31 cellular contexts compared by ENCODE assay signal in genomic region chr4:121861427-121861826, GRCh38. TPM values are rescaled to one million over a fixed set of nuclear protein-coding genes. Genes with fewer than 3 reads are reported as not detected.
"Had no signal": no experiment of that assay in that cellular context is flagged by ENCODE, and none has a peak within 500 bp of the region (broad histone marks: within the 10 kb centered on the region; RNA-seq: fewer than 3 reads in every experiment).

No MANE protein-coding gene starts in this region.

- DNase-seq: activated B cell treated with CpG ODN at 0.5 μM for 24 hours; activated CD4-positive, alpha-beta memory T cell treated with anti-CD3 and anti-CD28 coated beads for 36 hours; activated CD4-positive, alpha-beta T cell treated with anti-CD3 and anti-CD28 coated beads for 4 hours; activated CD4-positive, alpha-beta T cell treated with anti-CD3 and anti-CD28 coated beads, Interleukin-2, amount 10 ng/mL, durations not matched to agents 24 days and 14 days; activated CD4-positive, alpha-beta T cell treated with anti-CD3 and anti-CD28 coated beads, Interleukin-2, amount 50 U/mL, for 1 hour; activated CD4-positive, alpha-beta T cell treated with anti-CD3 and anti-CD28 coated beads, Interleukin-2, amount 50 U/mL, for 4 hours; activated CD8-positive, alpha-beta memory T cell treated with anti-CD3 and anti-CD28 coated beads, Interleukin-2, amount 50 U/mL, for 4 hours; activated CD8-positive, alpha-beta T cell treated with anti-CD3 and anti-CD28 coated beads for 36 hours; activated effector memory CD4-positive, alpha-beta T cell treated with anti-CD3 and anti-CD28 coated beads, Interleukin-2, amount 50 U/mL, for 16 hours; activated naive CD4-positive, alpha-beta T cell treated with anti-CD3 and anti-CD28 coated beads, Interleukin-2, amount 10 ng/mL, durations not matched to agents 7 days and 5 days; activated naive CD4-positive, alpha-beta T cell treated with Interleukin-2 at 50 U/mL for 16 hours; activated naive CD8-positive, alpha-beta T cell treated with anti-CD3 and anti-CD28 coated beads, Interleukin-2, amount 10 ng/mL, durations not matched to agents 7 days and 5 days; activated naive CD8-positive, alpha-beta T cell treated with anti-CD3 and anti-CD28 coated beads, Interleukin-2, amount 50 U/mL, for 24 hours; activated T-cell treated with anti-CD3 and anti-CD28 coated beads for 4 hours; activated T-cell treated with anti-CD3 and anti-CD28 coated beads, Interleukin-2, amount 50 U/mL, for 1 hour; activated T-cell treated with anti-CD3 and anti-CD28 coated beads, Interleukin-2, amount 50 U/mL, for 4 hours; activated T-cell treated with anti-CD3 and anti-CD28 coated beads, Interleukin-2, amount 50 U/mL, for 72 hours; amygdala; anterior cingulate cortex; caudate nucleus; cerebellar nuclear complex; SW 1271; T-helper 1 cell; T-helper 2 cell; T-helper 9 cell had no signal

- H3K9me3 ChIP-seq: ascending aorta had no signal

- H3K27ac ChIP-seq: ascending aorta, cardiac muscle cell, VCaP had no signal

- FAIRE-seq: bronchial epithelial cell had no signal

- H3K4me1 ChIP-seq: ascending aorta had no signal

- H3K27me3 ChIP-seq: ascending aorta, cardiac muscle cell had no signal

- ATAC-seq: activated CD4-positive, CD25-positive, alpha-beta regulatory T cell treated with anti-CD3 and anti-CD28 coated beads, Interleukin-2, amount 50 U/mL, for 24 hours; activated CD8-positive, alpha-beta T cell treated with anti-CD3 and anti-CD28 coated beads for 36 hours; activated naive CD8-positive, alpha-beta T cell treated with anti-CD3 and anti-CD28 coated beads, Interleukin-2, amount 50 U/mL, for 24 hours; activated T-cell treated with anti-CD3 and anti-CD28 coated beads, Interleukin-2, amount 50 U/mL, for 4 hours; activated T-cell treated with anti-CD3 and anti-CD28 coated beads, Interleukin-2, amount 50 U/mL, for 72 hours; activated T-helper 17 cell treated with anti-CD3 and anti-CD28 coated beads, Interleukin-2, amount 50 U/mL, for 72 hours had no signal

- H3K4me3 ChIP-seq: ascending aorta, cardiac muscle cell had no signal

RNA-seq across cellular contexts. Expression of gene CCNA2, which starts 37.7 kb away (rescaled TPM):
- total RNA-seq: ascending aorta had no signal
